8 cellular contexts compared by ENCODE assay signal in the genomic region with DNA sequence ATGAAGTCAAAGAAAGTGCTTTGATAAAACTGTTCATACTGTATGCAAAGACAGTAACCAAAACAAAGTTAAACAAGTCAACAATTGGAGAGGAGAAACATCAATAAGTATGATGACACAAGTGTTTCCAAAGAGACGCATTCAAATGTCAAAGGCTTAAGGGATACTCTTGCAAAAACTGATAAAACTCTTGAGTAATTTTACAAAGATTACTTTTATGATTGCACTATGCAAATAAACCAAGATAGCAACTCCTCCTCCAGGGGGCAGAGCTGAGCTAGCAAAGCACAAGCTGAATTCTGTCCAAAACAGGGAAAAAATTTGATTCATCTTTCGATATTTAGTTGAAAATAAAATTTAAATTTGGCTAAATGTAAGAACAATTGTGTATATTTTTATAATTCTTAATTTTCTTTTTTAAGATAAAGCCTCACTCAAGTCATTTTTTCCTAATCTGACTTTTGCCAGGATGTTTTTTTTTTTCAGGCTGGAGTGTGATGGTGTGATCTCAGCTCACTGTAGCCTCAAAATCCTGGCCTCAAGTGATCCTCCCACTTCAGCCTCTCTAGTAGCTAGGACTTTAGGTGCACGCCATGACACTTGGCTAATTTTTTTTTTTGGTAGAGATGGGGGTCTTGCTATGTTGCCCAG.
DNase-seq lines count a peak whose midpoint lies in the region; ATAC-seq and TF ChIP-seq lines count a peak whose summit lies in the region.

No MANE protein-coding gene starts in this region.

- no peaks in the 10 kb centered on the region for H3K9me3 ChIP-seq in right lobe of liver

- no peaks in the 10 kb centered on the region for H3K36me3 Mint-ChIP-seq in brain

- H3K36me3 ChIP-seq in right lobe of liver = no peaks in the 10 kb centered on the region

- CTCF ChIA-PET in GM10248 (lab: Yijun Ruan, JAX) = interaction anchor here (1.0 to 3.4 kb wide), 10 partner anchors 8 to 1067 kb away, joined by 3 to 18 read pairs (median 6); no protein-coding TSS in a partner anchor

- no peaks in the 10 kb centered on the region for H3K27me3 Mint-ChIP-seq in brain

- H3K27me3 ChIP-seq in right lobe of liver = no peaks in the 10 kb centered on the region

- no peak for TF ChIP-seq POLR2A in right lobe of liver (IDR thresholded peaks at IDR 0.05)

- no peak overlapping the region for H3K4me3 ChIP-seq in right lobe of liver

- no peak overlapping the region for H3K27ac ChIP-seq in right lobe of liver

- no peaks in the 10 kb centered on the region for H3K4me1 Mint-ChIP-seq in brain

- intact Hi-C loops in right lobe of liver (cut with DNase I) = no loop called here

- POLR2A ChIA-PET in GM10248 (lab: Yijun Ruan, JAX) = no interaction called here

- H3K4me1 ChIP-seq in right lobe of liver = no peaks in the 10 kb centered on the region

- DNase-seq in A172 (ENCODE audit: low spot score) (peak; percentile 21), GM10248 (ENCODE audit: extremely low spot score) (peak; percentile 37), SW480 (ENCODE audit: low spot score) (peak; percentile 20), right lobe of liver (peak in 1 of 3 donors; percentile 38), NCI-H510A (lab: John Stamatoyannopoulos, UW) (no peak)
- DNase-seq in stimulated activated naive CD8-positive, alpha-beta T cell treated with anti-CD3 and anti-CD28 coated beads, Interleukin-15, Interleukin-2, amounts not matched to agents 100 U/mL and 50 U/mL, for 24 hours = peak; percentile 71

- TF ChIP-seq CTCF in GM10248 (IDR thresholded peaks at IDR 0.05; ENCODE audit: control extremely low read depth, extremely low read depth, low read depth, missing control alignments) = peak; percentile 63
- TF ChIP-seq CTCF in brain (conservative IDR thresholded peaks at IDR 0.05) = peak; percentile 37 to 55
- TF ChIP-seq CTCF in right lobe of liver (IDR thresholded peaks at IDR 0.05) = peak; percentile 39 to 72 (median 52)

- H3K4me3 Mint-ChIP-seq in brain = no peak overlapping the region

- 20% methylated on average over 2 of the region's 3 CpGs for WGBS in right lobe of liver (ENCODE audit: insufficient coverage, low coverage, low lambda C conversion rate, missing lambda C conversion rate)

- no peak overlapping the region for H3K27ac Mint-ChIP-seq in brain

- H3K9me3 Mint-ChIP-seq in brain = no peaks in the 10 kb centered on the region

- peak; percentile 74 for ATAC-seq in HG03354 (IDR thresholded peaks at IDR 0.05; ENCODE audit: poor library complexity, severe bottlenecking, unreplicated experiment)
- ATAC-seq in right lobe of liver = peak; percentile 30 to 90 (median 68)
- ATAC-seq in stimulated activated naive CD8-positive, alpha-beta T cell treated with anti-CD3 and anti-CD28 coated beads, Interleukin-15, Interleukin-2, amounts not matched to agents 100 U/mL and 50 U/mL, for 24 hours = no peak
